In the genomic region with DNA sequence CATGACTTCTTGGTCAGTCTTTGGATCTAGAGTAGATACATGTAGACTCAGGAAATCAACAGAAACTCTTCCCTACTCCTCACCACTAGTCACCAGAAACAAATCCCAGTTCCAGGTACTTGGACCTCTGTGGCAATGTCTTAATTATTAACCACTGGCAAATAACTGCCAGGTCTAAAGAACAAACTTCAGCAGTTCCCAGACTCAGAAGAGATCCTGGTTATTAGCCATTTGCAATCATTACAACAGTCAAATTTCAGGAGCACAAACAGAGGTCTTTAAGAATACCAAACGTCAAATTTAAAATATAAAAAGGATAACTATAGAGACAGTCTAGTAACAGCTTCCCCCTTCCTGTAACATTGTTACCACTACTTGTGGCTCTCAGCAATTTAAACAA, we compare ENCODE assay signal across 13 cellular contexts. TPM values are rescaled to one million over a fixed set of nuclear protein-coding genes. Genes with fewer than 3 reads are reported as not detected.
DNase-seq lines count a peak whose midpoint lies in the region; ATAC-seq and TF ChIP-seq lines count a peak whose summit lies in the region.
"Had no signal": no experiment of that assay in that cellular context is flagged by ENCODE, and none has a peak within 500 bp of the region (broad histone marks: within the 10 kb centered on the region; RNA-seq: fewer than 3 reads in every experiment).

No MANE protein-coding gene starts in this region.

- DNase-seq in DMS53 (lab: John Stamatoyannopoulos, UW) (peak; percentile 16), DMS53 treated with DMSO at 0.1 percent for 48 hours (lab: John Stamatoyannopoulos, UW; ENCODE audit: unreplicated experiment) (no peak), RWPE2 (ENCODE audit: low spot score) (no peak), epithelial cell of proximal tubule (ENCODE audit: low read depth) (peak; percentile 76)
- DNase-seq in effector CD4-positive, alpha-beta T cell = no peak
- DNase-seq: 8988T, activated gamma-delta T cell, foreskin melanocyte, NCI-H446 treated with DMSO at 0.1 percent for 48 hours had no signal

- H3K4me1 ChIP-seq in RWPE2 (ENCODE audit: insufficient read depth, poor library complexity, severe bottlenecking) = peaks cover 41% of the 10 kb centered on the region
- H3K4me1 ChIP-seq: prostate gland had no signal

- H3K9me3 ChIP-seq in RWPE2 (ENCODE audit: severe bottlenecking) = no peaks in the 10 kb centered on the region
- H3K9me3 ChIP-seq: prostate gland had no signal

- TF ChIP-seq CTCF in RWPE2 (IDR thresholded peaks at IDR 0.05; ENCODE audit: poor library complexity, severe bottlenecking) (no peak), epithelial cell of proximal tubule (conservative IDR thresholded peaks at IDR 0.05; ENCODE audit: low read depth, low read length) (no peak)

- ATAC-seq in RWPE2 (ENCODE audit: low read depth) (no peak), GM21619 (IDR thresholded peaks at IDR 0.05; ENCODE audit: unreplicated experiment) (no peak), HG02623 (IDR thresholded peaks at IDR 0.05; ENCODE audit: unreplicated experiment) (no peak)

- H3K36me3 ChIP-seq in RWPE2 (ENCODE audit: low read depth) = peaks cover 56% of the 10 kb centered on the region
- H3K36me3 ChIP-seq: prostate gland had no signal

- H3K4me3 ChIP-seq in RWPE2 (ENCODE audit: severe bottlenecking) (no peak overlapping the region), epithelial cell of proximal tubule (ENCODE audit: low read depth, low read length) (no peak overlapping the region), skin epidermis (no peak overlapping the region)
- H3K4me3 ChIP-seq: prostate gland had no signal

- H3K27ac ChIP-seq in RWPE2 (ENCODE audit: poor library complexity, severe bottlenecking) (peak overlapping the region; percentile 4), skin epidermis (peak overlapping the region in 11 of 21 experiments; percentile 9 to 86 (median 25))
- H3K27ac ChIP-seq: prostate gland had no signal

- H3K27me3 ChIP-seq in RWPE2 (ENCODE audit: insufficient read depth, poor library complexity, severe bottlenecking) = no peaks in the 10 kb centered on the region

RNA-seq across cellular contexts. Expression of a gene that starts 10.2 kb away (rescaled TPM):
- total RNA-seq in epithelial cell of proximal tubule = 94.0 and 101 TPM in 2 replicates

RNA-seq across cellular contexts. Expression of a gene that starts 28.1 kb away (rescaled TPM):
- 55.2 and 64.8 TPM in 2 replicates for total RNA-seq in epithelial cell of proximal tubule

RNA-seq across cellular contexts. Expression of a gene that starts 28.2 kb away (rescaled TPM):
- 3.3 and 10.3 TPM in 2 replicates for total RNA-seq in epithelial cell of proximal tubule

RNA-seq across cellular contexts. Expression of a gene that starts 42.7 kb away (rescaled TPM):
- 15.7 and 43.1 TPM in 2 replicates for total RNA-seq in epithelial cell of proximal tubule

Comparison
In these comparisons a context has a peak if more than half of its experiments do, and no peak if none do; other contexts are left out.
1. DNase-seq: peak in DMS53 (single experiment) and epithelial cell of proximal tubule (single experiment); none in DMS53 treated with DMSO at 0.1 percent for 48 hours (single experiment), RWPE2 (single experiment) and effector CD4-positive, alpha-beta T cell (single experiment).